ENCODE assay signal across 20 cellular contexts in genomic region chr7:158276414-158277218, GRCh38.
"Had no signal": no experiment of that assay in that cellular context is flagged by ENCODE, and none has a peak within 500 bp of the region (broad histone marks: within the 10 kb centered on the region; RNA-seq: fewer than 3 reads in every experiment).

No MANE protein-coding gene starts in this region.

- H3K4me3 ChIP-seq: adrenal gland, cardiac muscle cell, colonic mucosa, esophagus muscularis mucosa, lower lobe of right lung, neural progenitor cell, SK-N-MC, skin epidermis had no signal

- H3K36me3 ChIP-seq: adrenal gland, cardiac muscle cell, colonic mucosa, esophagus muscularis mucosa, lower lobe of right lung, neural progenitor cell had no signal

- H3K27me3 ChIP-seq: adrenal gland, cardiac muscle cell, colonic mucosa, neural progenitor cell had no signal

- DNase-seq: activated naive CD4-positive, alpha-beta T cell treated with anti-CD3 and anti-CD28 coated beads, Interleukin-2, amount 10 ng/mL, durations not matched to agents 7 days and 5 days; colonic mucosa; effector CD4-positive, alpha-beta T cell; hypothalamus; kidney glomerular epithelial cell; lower lobe of right lung; midbrain; retina; stimulated activated CD4-positive, alpha-beta T cell treated with anti-CD3 and anti-CD28 coated beads, Interleukin-4, amount 100 ng/mL, for 4 hours; stimulated activated CD8-positive, alpha-beta memory T cell treated with anti-CD3 and anti-CD28 coated beads, Interleukin-4, amount 100 ng/mL, for 48 hours; stimulated activated naive CD8-positive, alpha-beta T cell treated with anti-CD3 and anti-CD28 coated beads, Interleukin-15, Interleukin-2, amounts not matched to agents 100 U/mL and 50 U/mL, for 24 hours; T-helper 9 cell had no signal

- H3K4me1 ChIP-seq: adrenal gland, colonic mucosa, esophagus muscularis mucosa, lower lobe of right lung, parathyroid adenoma had no signal

- H3K9me3 ChIP-seq: adrenal gland, colonic mucosa, esophagus muscularis mucosa, lower lobe of right lung had no signal

- ATAC-seq: activated CD4-positive, CD25-positive, alpha-beta regulatory T cell treated with anti-CD3 and anti-CD28 coated beads, Interleukin-2, amount 50 U/mL, for 24 hours; lower lobe of right lung; stimulated activated naive CD8-positive, alpha-beta T cell treated with anti-CD3 and anti-CD28 coated beads, Interleukin-15, Interleukin-2, amounts not matched to agents 100 U/mL and 50 U/mL, for 24 hours had no signal

- H3K27ac ChIP-seq: adrenal gland, cardiac muscle cell, colonic mucosa, esophagus muscularis mucosa, lower lobe of right lung, neural progenitor cell, parathyroid adenoma, SK-N-MC, skin epidermis had no signal
